ENCODE assay signal across 8 cellular contexts in genomic region chr1:109277434-109278204, GRCh38. TPM values are rescaled to one million over a fixed set of nuclear protein-coding genes. Genes with fewer than 3 reads are reported as not detected.
DNase-seq lines count a peak whose midpoint lies in the region; ATAC-seq, FAIRE-seq and TF ChIP-seq lines count a peak whose summit lies in the region.

No MANE protein-coding gene starts in this region.

- no peaks in the 10 kb centered on the region for H3K9me3 Mint-ChIP-seq in CD8-positive, alpha-beta memory T cell

- ATAC-seq in GM19467 (IDR thresholded peaks at IDR 0.05; ENCODE audit: unreplicated experiment) = peak; percentile 82

- intact Hi-C loops in tibial artery (cut with DNase I; ENCODE audit: low total_unique reads) = loop anchor here (2.0 kb wide), 1 partner anchor 121 kb away; no protein-coding TSS in a partner anchor

- TF ChIP-seq CTCF in KMS-11 (conservative IDR thresholded peaks at IDR 0.05; ENCODE audit: low read depth, low read length) = peak; percentile 100
- TF ChIP-seq CTCF in tibial artery (IDR thresholded peaks at IDR 0.05) = peak; percentile 89 to 91

- H3K9ac ChIP-seq in KMS-11 = peak overlapping the region; percentile 18; the same call in 1 of the 2 replicates

- peak; percentile 37 to 67 (median 49) for DNase-seq in CD8-positive, alpha-beta memory T cell
- DNase-seq in RPMI8226 (peak; percentile 90), frontal cortex (ENCODE audit: low spot score in 2 of 2) (peak; percentile 64 to 79), occipital lobe (lab: John Stamatoyannopoulos, UW) (peak; percentile 51), tibial artery (peak; percentile 74 to 84)
- DNase-seq in activated gamma-delta T cell treated with anti-CD3 and anti-CD28 coated beads, Interleukin-2, amount 50 U/mL, for 16 hours (ENCODE audit: low read depth) = peak; percentile 44

- POLR2A ChIA-PET in CD8-positive, alpha-beta memory T cell (lab: Charles Lee) = interaction anchor here (1.2 kb wide), 1 partner anchor 255 kb away, joined by 3 read pairs; no protein-coding TSS in a partner anchor

- H3K27ac Mint-ChIP-seq in CD8-positive, alpha-beta memory T cell = peak overlapping the region in 2 of 8 donors; percentile 15 to 87

- H3K27me3 Mint-ChIP-seq in CD8-positive, alpha-beta memory T cell = no peaks in the 10 kb centered on the region

- H3K4me3 ChIP-seq in CD8-positive, alpha-beta memory T cell (ENCODE audit: low read length) = no peak overlapping the region
- H3K4me3 ChIP-seq in KMS-11 (IDR thresholded peaks at IDR 0.05; ENCODE audit: insufficient read depth, low read depth, low read length) = peak overlapping the region; percentile 65
- no peak overlapping the region for H3K4me3 ChIP-seq in tibial artery

- FAIRE-seq in frontal cortex (lab: Jason Lieb, UNC) = no peak

- peaks cover 5 to 12% (median 7%) of the 10 kb centered on the region in 3 donors for H3K4me1 Mint-ChIP-seq in CD8-positive, alpha-beta memory T cell

- peaks cover 8% of the 10 kb centered on the region for H3K4me1 ChIP-seq in CD8-positive, alpha-beta memory T cell (ENCODE audit: insufficient read depth, low read length)
- H3K4me1 ChIP-seq in KMS-11 (ENCODE audit: low read depth, poor library complexity, severe bottlenecking) = peaks cover 32% of the 10 kb centered on the region
- H3K4me1 ChIP-seq in tibial artery = peaks cover 0 to 23% (median 21%) of the 10 kb centered on the region in 4 donors

- no peak overlapping the region for H3K4me3 Mint-ChIP-seq in CD8-positive, alpha-beta memory T cell

- no peaks in the 10 kb centered on the region for H3K36me3 Mint-ChIP-seq in CD8-positive, alpha-beta memory T cell

- H2AFZ ChIP-seq in KMS-11 (ENCODE audit: low read depth) = peak overlapping the region; percentile 57

- H3K79me2 ChIP-seq in KMS-11 (ENCODE audit: insufficient read depth, low read depth) = no peaks in the 10 kb centered on the region

- H3K9me3 ChIP-seq in CD8-positive, alpha-beta memory T cell (ENCODE audit: low read length) = no peaks in the 10 kb centered on the region
- no peaks in the 10 kb centered on the region for H3K9me3 ChIP-seq in tibial artery

- H4K20me1 ChIP-seq in KMS-11 (ENCODE audit: insufficient read depth) = no peaks in the 10 kb centered on the region

- no peak overlapping the region for H3K27ac ChIP-seq in CD8-positive, alpha-beta memory T cell (ENCODE audit: low read depth, low read length)
- peak overlapping the region; percentile 65 for H3K27ac ChIP-seq in KMS-11
- peak overlapping the region in 1 of 2 donors; percentile 35 for H3K27ac ChIP-seq in tibial artery

- peak overlapping the region; percentile 76 for H3K4me2 ChIP-seq in KMS-11

- H3K36me3 ChIP-seq in CD8-positive, alpha-beta memory T cell (ENCODE audit: insufficient read depth, low read length) = no peaks in the 10 kb centered on the region
- no peaks in the 10 kb centered on the region for H3K36me3 ChIP-seq in KMS-11 (ENCODE audit: insufficient read depth)
- H3K36me3 ChIP-seq in tibial artery = peaks cover 0 to 1% (median 0%) of the 10 kb centered on the region in 3 donors

- CTCF ChIA-PET in CD8-positive, alpha-beta memory T cell (lab: Charles Lee) = interaction anchor here (0.7 to 5.6 kb wide), 29 partner anchors 8 to 739 kb away, joined by 3 to 56 read pairs (median 4); partner anchors contain the start of genes ATXN7L2, CYB561D1, SARS1 and SORT1

- no peaks in the 10 kb centered on the region for H3K27me3 ChIP-seq in CD8-positive, alpha-beta memory T cell (ENCODE audit: insufficient read depth, low read length, poor library complexity, severe bottlenecking)
- no peaks in the 10 kb centered on the region for H3K27me3 ChIP-seq in KMS-11 (ENCODE audit: insufficient read depth, low read depth)
- H3K27me3 ChIP-seq in tibial artery = no peaks in the 10 kb centered on the region

RNA-seq across cellular contexts. Expression of gene PSRC1, which starts 5.3 kb away (rescaled TPM):
- 1 to 10 TPM; 5.4 to 5.8 TPM for total RNA-seq in CD8-positive, alpha-beta memory T cell
- polyA plus RNA-seq in CD8-positive, alpha-beta memory T cell = 0.59 TPM
- 7.7 TPM for total RNA-seq in frontal cortex
- total RNA-seq in occipital lobe = 11.4 TPM

RNA-seq across cellular contexts. Expression of gene CELSR2, which starts 28.3 kb away (rescaled TPM):
- total RNA-seq in CD8-positive, alpha-beta memory T cell = 1 to 10 TPM; 2.7 to 2.8 TPM
- 0.77 TPM for polyA plus RNA-seq in CD8-positive, alpha-beta memory T cell
- total RNA-seq in frontal cortex (27.3 TPM), occipital lobe (41.8 TPM)

RNA-seq across cellular contexts. Expression of gene MYBPHL, which starts 29.2 kb away (rescaled TPM):
- not detected for total RNA-seq in CD8-positive, alpha-beta memory T cell
- not detected for polyA plus RNA-seq in CD8-positive, alpha-beta memory T cell
- total RNA-seq in frontal cortex = not detected
- total RNA-seq in occipital lobe = not detected
